ENCODE assay signal across 12 cellular contexts in the genomic region with DNA sequence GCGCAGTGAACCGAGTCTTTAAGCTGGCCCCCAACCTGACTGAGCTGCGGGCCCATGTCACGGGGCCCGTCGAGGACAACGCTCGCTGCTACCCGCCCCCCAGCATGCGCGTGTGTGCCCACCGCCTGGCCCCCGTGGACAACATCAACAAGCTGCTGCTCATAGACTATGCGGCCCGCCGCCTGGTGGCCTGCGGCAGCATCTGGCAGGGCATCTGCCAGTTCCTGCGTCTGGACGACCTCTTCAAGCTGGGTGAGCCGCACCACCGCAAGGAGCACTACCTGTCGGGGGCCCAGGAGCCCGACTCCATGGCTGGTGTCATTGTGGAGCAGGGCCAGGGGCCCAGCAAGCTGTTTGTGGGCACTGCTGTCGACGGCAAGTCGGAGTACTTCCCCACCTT. TPM values are rescaled to one million over a fixed set of nuclear protein-coding genes. Genes with fewer than 3 reads are reported as not detected.
DNase-seq lines count a peak whose midpoint lies in the region; ATAC-seq and TF ChIP-seq lines count a peak whose summit lies in the region.
"Had no signal": no experiment of that assay in that cellular context is flagged by ENCODE, and none has a peak within 500 bp of the region (broad histone marks: within the 10 kb centered on the region; RNA-seq: fewer than 3 reads in every experiment).

No MANE protein-coding gene starts in this region.

- no peak overlapping the region for H4K8ac ChIP-seq in IMR-90 (ENCODE audit: low read depth in 2 of 2, low read length in 2 of 2)

- H2BK120ac ChIP-seq in IMR-90 (ENCODE audit: low read depth, low read length), result no peak overlapping the region

- H3K9me1 ChIP-seq in IMR-90 (ENCODE audit: insufficient read depth, low read length), result no peaks in the 10 kb centered on the region

- peak overlapping the region in 3 of 4 donors; percentile 26 to 64 (median 52) for H3K4me3 Mint-ChIP-seq in CD4-positive, CD25-positive, alpha-beta regulatory T cell
- H3K4me3 Mint-ChIP-seq in dendritic cell treated with granulocyte-macrophage colony-stimulating factor and Interleukin-4, amounts not matched to agents 40 ng/mL and 50 ng/mL, for 4 days, result peak overlapping the region; percentile 76
- H3K4me3 Mint-ChIP-seq in neural progenitor cell, result peak overlapping the region; percentile 90
- no peak overlapping the region for H3K4me3 Mint-ChIP-seq in activated CD8-positive, alpha-beta memory T cell treated with anti-CD3 and anti-CD28 coated beads, Interleukin-2, amount 10 ng/mL, durations not matched to agents 7 days and 5 days

- H3K23ac ChIP-seq in IMR-90 (ENCODE audit: low read depth, low read length), result no peak overlapping the region; the same call in 1 of the 2 replicates

- H3K36me3 ChIP-seq in CD4-positive, CD25-positive, alpha-beta regulatory T cell (ENCODE audit: control insufficient read depth, insufficient read depth, low read length), result peaks cover 9% of the 10 kb centered on the region
- H3K36me3 ChIP-seq in IMR-90 (ENCODE audit: control insufficient read depth, insufficient read depth, low read length) (peaks cover 43% of the 10 kb centered on the region), neural progenitor cell (no peaks in the 10 kb centered on the region)
- H3K36me3 ChIP-seq: neutrophil had no signal

- TF ChIP-seq CTCF in IMR-90 (conservative IDR thresholded peaks at IDR 0.05; ENCODE audit: low read depth, low read length) (no peak), neural progenitor cell (IDR thresholded peaks at IDR 0.05) (no peak)

- H3K27me3 ChIP-seq in CD4-positive, CD25-positive, alpha-beta regulatory T cell (ENCODE audit: control insufficient read depth, insufficient read depth, low read length), result no peaks in the 10 kb centered on the region
- no peaks in the 10 kb centered on the region for H3K27me3 ChIP-seq in IMR-90 (ENCODE audit: control insufficient read depth, insufficient read depth, low read length)
- H3K27me3 ChIP-seq in neural progenitor cell, result no peaks in the 10 kb centered on the region

- H3K4me1 Mint-ChIP-seq in CD4-positive, CD25-positive, alpha-beta regulatory T cell, result peaks cover 0 to 25% (median 5%) of the 10 kb centered on the region in 4 donors
- H3K4me1 Mint-ChIP-seq in dendritic cell treated with granulocyte-macrophage colony-stimulating factor and Interleukin-4, amounts not matched to agents 40 ng/mL and 50 ng/mL, for 4 days (ENCODE audit: low read depth), result peaks cover 30% of the 10 kb centered on the region
- H3K4me1 Mint-ChIP-seq in neural progenitor cell, result peaks cover 3% of the 10 kb centered on the region
- H3K4me1 Mint-ChIP-seq in activated CD8-positive, alpha-beta memory T cell treated with anti-CD3 and anti-CD28 coated beads, Interleukin-2, amount 10 ng/mL, durations not matched to agents 7 days and 5 days, result peaks cover 15% of the 10 kb centered on the region

- H4K20me1 ChIP-seq in IMR-90 (ENCODE audit: insufficient read depth, low read length) (peaks cover 39% of the 10 kb centered on the region), neural progenitor cell (ENCODE audit: low read depth) (peaks cover 10% of the 10 kb centered on the region)

- H3K9ac ChIP-seq in IMR-90 (ENCODE audit: low read depth, low read length), result no peak overlapping the region; the same call in 1 of the 2 replicates
- H3K9ac ChIP-seq in neural progenitor cell, result no peak overlapping the region

- H4K5ac ChIP-seq in IMR-90 (ENCODE audit: low read depth, low read length), result no peak overlapping the region

- H4K91ac ChIP-seq in IMR-90 (ENCODE audit: insufficient read depth, low read depth, low read length), result no peak overlapping the region

- H2AK5ac ChIP-seq in IMR-90 (ENCODE audit: low read depth, low read length), result no peak overlapping the region

- no peak overlapping the region for H2BK5ac ChIP-seq in IMR-90 (ENCODE audit: low read depth, low read length, poor library complexity, severe bottlenecking)

- POLR2A ChIA-PET in IMR-90 (lab: Charles Lee; ENCODE audit: unreplicated experiment), result no interaction called here

- no peak overlapping the region for H2AFZ ChIP-seq in IMR-90 (replicated peaks; ENCODE audit: low read length, poor library complexity)
- H2AFZ ChIP-seq in neural progenitor cell (replicated peaks), result no peak overlapping the region

- H3K27ac ChIP-seq in CD4-positive, CD25-positive, alpha-beta regulatory T cell (ENCODE audit: insufficient read depth, low read length, poor library complexity, severe bottlenecking), result no peak overlapping the region
- H3K27ac ChIP-seq in IMR-90 (ENCODE audit: insufficient read depth, low read length) (no peak overlapping the region; the same call in 1 of the 2 replicates), neural progenitor cell (no peak overlapping the region)
- H3K27ac ChIP-seq: neutrophil had no signal

- H3K4ac ChIP-seq in IMR-90 (ENCODE audit: low read depth, low read length), result no peak overlapping the region

- peak overlapping the region in 1 of 3 donors; percentile 70 for H3K27ac Mint-ChIP-seq in CD4-positive, CD25-positive, alpha-beta regulatory T cell
- H3K27ac Mint-ChIP-seq in dendritic cell treated with granulocyte-macrophage colony-stimulating factor and Interleukin-4, amounts not matched to agents 40 ng/mL and 50 ng/mL, for 4 days, result no peak overlapping the region
- no peak overlapping the region for H3K27ac Mint-ChIP-seq in neural progenitor cell
- H3K27ac Mint-ChIP-seq in activated CD8-positive, alpha-beta memory T cell treated with anti-CD3 and anti-CD28 coated beads, Interleukin-2, amount 10 ng/mL, durations not matched to agents 7 days and 5 days, result no peak overlapping the region
- H3K27ac Mint-ChIP-seq: activated CD4-positive, alpha-beta T cell treated with anti-CD3 and anti-CD28 coated beads, Interleukin-2, amount 10 ng/mL, durations not matched to agents 7 days and 5 days had no signal

- no peaks in the 10 kb centered on the region for H3K9me3 Mint-ChIP-seq in CD4-positive, CD25-positive, alpha-beta regulatory T cell
- H3K9me3 Mint-ChIP-seq in dendritic cell treated with granulocyte-macrophage colony-stimulating factor and Interleukin-4, amounts not matched to agents 40 ng/mL and 50 ng/mL, for 4 days, result no peaks in the 10 kb centered on the region
- peaks cover 18% of the 10 kb centered on the region for H3K9me3 Mint-ChIP-seq in neural progenitor cell
- no peaks in the 10 kb centered on the region for H3K9me3 Mint-ChIP-seq in activated CD8-positive, alpha-beta memory T cell treated with anti-CD3 and anti-CD28 coated beads, Interleukin-2, amount 10 ng/mL, durations not matched to agents 7 days and 5 days (ENCODE audit: low read depth)
- H3K9me3 Mint-ChIP-seq: activated CD4-positive, alpha-beta T cell treated with anti-CD3 and anti-CD28 coated beads, Interleukin-2, amount 10 ng/mL, durations not matched to agents 7 days and 5 days had no signal

- H3K4me2 ChIP-seq in IMR-90 (ENCODE audit: low read depth, low read length) (peak overlapping the region; percentile 83; the same call in 1 of the 2 replicates), neural progenitor cell (no peak overlapping the region)

- peaks cover 15% of the 10 kb centered on the region for H3K4me1 ChIP-seq in CD4-positive, CD25-positive, alpha-beta regulatory T cell (ENCODE audit: control insufficient read depth, insufficient read depth, low read length, poor library complexity, severe bottlenecking)
- H3K4me1 ChIP-seq in IMR-90 (ENCODE audit: control insufficient read depth, insufficient read depth, low read length) (peaks cover 4% of the 10 kb centered on the region; the same call in 1 of the 2 replicates), neural progenitor cell (peaks cover 6% of the 10 kb centered on the region)

- peaks cover 7% of the 10 kb centered on the region for H3K79me2 ChIP-seq in neural progenitor cell (ENCODE audit: low read depth)

- ATAC-seq in CD4-positive, CD25-positive, alpha-beta regulatory T cell (ENCODE audit: low read depth in 2 of 2), result no peak
- ATAC-seq in IMR-90 (ENCODE audit: low read depth), result no peak
- no peak for ATAC-seq in activated CD8-positive, alpha-beta memory T cell treated with anti-CD3 and anti-CD28 coated beads, Interleukin-2, amount 10 ng/mL, durations not matched to agents 7 days and 5 days

- no peak overlapping the region for H3K56ac ChIP-seq in IMR-90 (ENCODE audit: extremely low read depth, insufficient read depth, low read length)

- intact Hi-C loops in IMR-90 (cut with micrococcal nuclease), result no loop called here
- intact Hi-C loops in dendritic cell treated with granulocyte-macrophage colony-stimulating factor and Interleukin-4, amounts not matched to agents 40 ng/mL and 50 ng/mL, for 4 days (cut with micrococcal nuclease), result no loop called here

- no peak overlapping the region for H3K14ac ChIP-seq in IMR-90 (replicated peaks; ENCODE audit: low read depth, low read length)

- in situ Hi-C loops in IMR-90 (cut with MboI; ENCODE audit: low sequenced_read_pairs), result no loop called here
- in situ Hi-C loops in ACHN (cut with HindIII; ENCODE audit: low pct_ligation_motif_present, low pct_unique_long_range_greater_than_20kb, low sequenced_read_pairs), result no loop called here

- H3K79me1 ChIP-seq in IMR-90 (ENCODE audit: low read depth in 1 of 2, low read length in 2 of 2), result peaks cover 0 to 16% of the 10 kb centered on the region in 2 experiments; a peak in 3 of 4 replicates

- dilution Hi-C loops in IMR-90 (cut with HindIII; ENCODE audit: low sequenced_read_pairs, unreplicated experiment), result no loop called here

- H2AK9ac ChIP-seq in IMR-90 (replicated peaks; ENCODE audit: low read depth, low read length, poor library complexity), result no peak overlapping the region

- TF ChIP-seq RAD21 in IMR-90 (IDR thresholded peaks at IDR 0.05; ENCODE audit: low read length), result no peak

- no peaks in the 10 kb centered on the region for H3K9me3 ChIP-seq in CD4-positive, CD25-positive, alpha-beta regulatory T cell (ENCODE audit: control insufficient read depth in 2 of 2, low read length in 2 of 2)
- H3K9me3 ChIP-seq in IMR-90 (ENCODE audit: control insufficient read depth, insufficient read depth, low read length) (no peaks in the 10 kb centered on the region; the same call in 1 of the 2 replicates), neural progenitor cell (ENCODE audit: low read depth) (no peaks in the 10 kb centered on the region)
- H3K9me3 ChIP-seq: neutrophil had no signal

- peaks cover 4% of the 10 kb centered on the region for H3K27me3 Mint-ChIP-seq in CD4-positive, CD25-positive, alpha-beta regulatory T cell
- peaks cover 8% of the 10 kb centered on the region for H3K27me3 Mint-ChIP-seq in dendritic cell treated with granulocyte-macrophage colony-stimulating factor and Interleukin-4, amounts not matched to agents 40 ng/mL and 50 ng/mL, for 4 days
- H3K27me3 Mint-ChIP-seq in neural progenitor cell (ENCODE audit: insufficient read depth, low read depth), result peaks cover 13% of the 10 kb centered on the region
- H3K27me3 Mint-ChIP-seq in activated CD8-positive, alpha-beta memory T cell treated with anti-CD3 and anti-CD28 coated beads, Interleukin-2, amount 10 ng/mL, durations not matched to agents 7 days and 5 days, result no peaks in the 10 kb centered on the region
- H3K27me3 Mint-ChIP-seq: activated CD4-positive, alpha-beta T cell treated with anti-CD3 and anti-CD28 coated beads, Interleukin-2, amount 10 ng/mL, durations not matched to agents 7 days and 5 days had no signal

- no peaks in the 10 kb centered on the region for H3K36me3 Mint-ChIP-seq in CD4-positive, CD25-positive, alpha-beta regulatory T cell
- H3K36me3 Mint-ChIP-seq in dendritic cell treated with granulocyte-macrophage colony-stimulating factor and Interleukin-4, amounts not matched to agents 40 ng/mL and 50 ng/mL, for 4 days (ENCODE audit: low read depth), result peaks cover 55% of the 10 kb centered on the region
- H3K36me3 Mint-ChIP-seq in neural progenitor cell, result peaks cover 9% of the 10 kb centered on the region
- peaks cover 2% of the 10 kb centered on the region for H3K36me3 Mint-ChIP-seq in activated CD8-positive, alpha-beta memory T cell treated with anti-CD3 and anti-CD28 coated beads, Interleukin-2, amount 10 ng/mL, durations not matched to agents 7 days and 5 days

- H2BK15ac ChIP-seq in IMR-90 (ENCODE audit: low read depth, low read length), result no peak overlapping the region

- no peak for DNase-seq in CD4-positive, CD25-positive, alpha-beta regulatory T cell
- DNase-seq in IMR-90 (no peak), neural progenitor cell (ENCODE audit: low spot score) (no peak), SW480 (ENCODE audit: low spot score) (no peak), ACHN (no peak)
- DNase-seq in activated CD8-positive, alpha-beta memory T cell treated with anti-CD3 and anti-CD28 coated beads, Interleukin-2, amount 10 ng/mL, durations not matched to agents 7 days and 5 days, result no peak
- DNase-seq: activated CD4-positive, alpha-beta T cell treated with anti-CD3 and anti-CD28 coated beads, Interleukin-2, amount 10 ng/mL, durations not matched to agents 7 days and 5 days; amniotic stem cell; NK-92 treated with Interleukin-12 subunit alpha and Interleukin-12 subunit beta, amount 100 ng/mL, for 24 hours; stimulated activated CD4-positive, alpha-beta T cell treated with anti-CD3 and anti-CD28 coated beads, Interleukin-15, amount 100 ng/mL, for 24 hours had no signal

- peaks cover 6% of the 10 kb centered on the region for H3F3A ChIP-seq in neural progenitor cell (ENCODE audit: low read depth)

- BruUV-seq in IMR-90 (replicated peaks; lab: Mats Ljungman, UMichigan), result no TSS peak

- H2BK20ac ChIP-seq in IMR-90 (ENCODE audit: low read depth, low read length), result no peak overlapping the region

- no peak for TF ChIP-seq POLR2A in IMR-90 (IDR thresholded peaks at IDR 0.05; ENCODE audit: low read depth, low read length)

- H3K4me3 ChIP-seq in CD4-positive, CD25-positive, alpha-beta regulatory T cell (ENCODE audit: low read depth, low read length), result no peak overlapping the region
- H3K4me3 ChIP-seq in IMR-90 (ENCODE audit: insufficient read depth, low read depth, low read length) (peak overlapping the region; percentile 74), neural progenitor cell (no peak overlapping the region)

- 85% methylated on average over 16 of the region's 26 CpGs; no CpG with 5 or more reads in 1 of the 2 experiments for WGBS in IMR-90 (ENCODE audit: extremely low coverage in 2 of 2, insufficient read length in 1 of 2), 2 experiments

- CTCF ChIA-PET in IMR-90 (lab: Yijun Ruan, JAX), result interaction anchor here (1.9 kb wide), 1 partner anchor 67 kb away, joined by 5 read pairs; no protein-coding TSS in a partner anchor
- CTCF ChIA-PET in activated CD8-positive, alpha-beta memory T cell treated with anti-CD3 and anti-CD28 coated beads, Interleukin-2, amount 10 ng/mL, durations not matched to agents 7 days and 5 days (lab: Charles Lee), result interaction anchor here (1.4 kb wide), 1 partner anchor 67 kb away, joined by 3 read pairs; no protein-coding TSS in a partner anchor

- H3K18ac ChIP-seq in IMR-90 (ENCODE audit: low read depth, low read length), result no peak overlapping the region

RNA-seq across cellular contexts. Expression of gene PLXNA3, which starts 2.2 kb away (rescaled TPM):
- 64.6 TPM for total RNA-seq in CD4-positive, CD25-positive, alpha-beta regulatory T cell
- polyA plus RNA-seq in CD4-positive, CD25-positive, alpha-beta regulatory T cell, result 1 to 10 TPM in 1 of 4 donors, under 1 TPM in 3; 0.32 to 1.8 (median 0.34) TPM
- total RNA-seq in IMR-90 (2012; rRNA removed) (4.3 and 8.1 TPM in 2 replicates), neural progenitor cell (ENCODE audit: low replicate concordance) (4.3 and 9.6 TPM in 2 replicates)
- polyA plus RNA-seq in IMR-90 (2012; rRNA removed), result 111 and 126 TPM in 2 replicates
- 12.8 and 52.2 TPM in 2 replicates for polyA plus RNA-seq in IMR-90 (2012; cell fraction: cytosol; rRNA removed)
- 469 and 902 TPM in 2 replicates for polyA plus RNA-seq in IMR-90 (2012; cell fraction: nucleus; rRNA removed; ENCODE audit: low replicate concordance)
- total RNA-seq in activated CD8-positive, alpha-beta memory T cell treated with anti-CD3 and anti-CD28 coated beads, Interleukin-2, amount 10 ng/mL, durations not matched to agents 7 days and 5 days, result 10 to 100 TPM; 42.3 to 48.5 TPM

RNA-seq across cellular contexts. Expression of gene FAM50A, which starts 16.4 kb away (rescaled TPM):
- 55.1 TPM for total RNA-seq in CD4-positive, CD25-positive, alpha-beta regulatory T cell
- 10 to 100 TPM; 33.7 to 52.5 (median 38.6) TPM for polyA plus RNA-seq in CD4-positive, CD25-positive, alpha-beta regulatory T cell
- 46.4 and 65.5 TPM in 2 replicates for total RNA-seq in IMR-90 (2012; rRNA removed)
- 107 and 119 TPM in 2 replicates for polyA plus RNA-seq in IMR-90 (2012; rRNA removed)
- polyA plus RNA-seq in IMR-90 (2012; cell fraction: cytosol; rRNA removed), result 71.0 and 81.8 TPM in 2 replicates
- 263 and 335 TPM in 2 replicates for polyA plus RNA-seq in IMR-90 (2012; cell fraction: nucleus; rRNA removed; ENCODE audit: low replicate concordance)
- 30.4 and 36.3 TPM in 2 replicates for total RNA-seq in neural progenitor cell (ENCODE audit: low replicate concordance)
- 10 to 100 TPM; 66.2 to 70.5 TPM for total RNA-seq in activated CD8-positive, alpha-beta memory T cell treated with anti-CD3 and anti-CD28 coated beads, Interleukin-2, amount 10 ng/mL, durations not matched to agents 7 days and 5 days

RNA-seq across cellular contexts. Expression of gene LAGE3, which starts 18.8 kb away (rescaled TPM):
- total RNA-seq in CD4-positive, CD25-positive, alpha-beta regulatory T cell, result 8.9 TPM
- 10 to 100 TPM; 39.5 to 47.9 (median 43.3) TPM for polyA plus RNA-seq in CD4-positive, CD25-positive, alpha-beta regulatory T cell
- total RNA-seq in IMR-90 (2012; rRNA removed), result 3.6 and 6.4 TPM in 2 replicates
- polyA plus RNA-seq in IMR-90 (2012; rRNA removed), result 14.8 and 17.6 TPM in 2 replicates
- polyA plus RNA-seq in IMR-90 (2012; cell fraction: cytosol; rRNA removed), result 20.2 and 29.9 TPM in 2 replicates
- 5.5 and 10.3 TPM in 2 replicates for polyA plus RNA-seq in IMR-90 (2012; cell fraction: nucleus; rRNA removed; ENCODE audit: low replicate concordance)
- total RNA-seq in neural progenitor cell (ENCODE audit: low replicate concordance), result 7.6 and 33.3 TPM in 2 replicates
- 10 to 100 TPM; 38.8 to 39.0 TPM for total RNA-seq in activated CD8-positive, alpha-beta memory T cell treated with anti-CD3 and anti-CD28 coated beads, Interleukin-2, amount 10 ng/mL, durations not matched to agents 7 days and 5 days

RNA-seq across cellular contexts. Expression of gene GDI1, which starts 23.4 kb away (rescaled TPM):
- 169 TPM for total RNA-seq in CD4-positive, CD25-positive, alpha-beta regulatory T cell
- 10 to 100 TPM; 33.7 to 46.3 (median 41.9) TPM for polyA plus RNA-seq in CD4-positive, CD25-positive, alpha-beta regulatory T cell
- 113 and 117 TPM in 2 replicates for total RNA-seq in IMR-90 (2012; rRNA removed)
- 291 and 331 TPM in 2 replicates for polyA plus RNA-seq in IMR-90 (2012; rRNA removed)
- 224 and 267 TPM in 2 replicates for polyA plus RNA-seq in IMR-90 (2012; cell fraction: cytosol; rRNA removed)
- 1,267 and 1,634 TPM in 2 replicates for polyA plus RNA-seq in IMR-90 (2012; cell fraction: nucleus; rRNA removed; ENCODE audit: low replicate concordance)
- total RNA-seq in neural progenitor cell (ENCODE audit: low replicate concordance), result 119 and 244 TPM in 2 replicates
- total RNA-seq in activated CD8-positive, alpha-beta memory T cell treated with anti-CD3 and anti-CD28 coated beads, Interleukin-2, amount 10 ng/mL, durations not matched to agents 7 days and 5 days, result 100 to 1,000 TPM in 1 of 2 experiments, 10 to 100 TPM in 1; 99.0 to 117 TPM

RNA-seq across cellular contexts. Expression of gene UBL4A, which starts 26.1 kb away (rescaled TPM):
- 12.5 TPM for total RNA-seq in CD4-positive, CD25-positive, alpha-beta regulatory T cell
- 10 to 100 TPM; 51.8 to 59.5 (median 55.0) TPM for polyA plus RNA-seq in CD4-positive, CD25-positive, alpha-beta regulatory T cell
- total RNA-seq in IMR-90 (2012; rRNA removed), result 21.4 and 28.3 TPM in 2 replicates
- 22.2 and 24.6 TPM in 2 replicates for polyA plus RNA-seq in IMR-90 (2012; rRNA removed)
- 17.4 and 24.0 TPM in 2 replicates for polyA plus RNA-seq in IMR-90 (2012; cell fraction: cytosol; rRNA removed)
- polyA plus RNA-seq in IMR-90 (2012; cell fraction: nucleus; rRNA removed; ENCODE audit: low replicate concordance), result 12.6 and 22.4 TPM in 2 replicates
- total RNA-seq in neural progenitor cell (ENCODE audit: low replicate concordance), result 12.1 and 31.1 TPM in 2 replicates
- 10 to 100 TPM; 48.1 to 53.2 TPM for total RNA-seq in activated CD8-positive, alpha-beta memory T cell treated with anti-CD3 and anti-CD28 coated beads, Interleukin-2, amount 10 ng/mL, durations not matched to agents 7 days and 5 days
